Comparison of ENCODE assay signal across 1 cellular context in genomic region chr5:34656001-34656699, GRCh38.
TF ChIP-seq lines count a peak whose summit lies in the region.

RAI14 (plus strand) TSS chr5:34656328; CDS start chr5:34686920, 30,592 bp downstream.

TF ChIP-seq in K562, 482 proteins besides CTCF, POLR2A, EP300 and RAD21 (continued from another document and continues in another):
- TF ChIP-seq ZBTB40 (IDR thresholded peaks at IDR 0.05) (peak; percentile 77), ZBTB40 (CRISPR knock-in tag; IDR thresholded peaks at IDR 0.05) (no peak), BHLHE40 (IDR thresholded peaks at IDR 0.05; ENCODE audit: low read length) (peak; percentile 43; the same call in 1 of the 2 replicates), MIER1 (IDR thresholded peaks at IDR 0.05; ENCODE audit: low read depth) (no peak), RB1 (IDR thresholded peaks at IDR 0.05; ENCODE audit: low read depth) (peak; percentile 88), HMGXB4 (CRISPR knock-in tag; IDR thresholded peaks at IDR 0.05) (peak; percentile 45; the same call in 1 of the 2 replicates), UBTF (IDR thresholded peaks at IDR 0.05; ENCODE audit: borderline replicate concordance in 1 of 2, low read depth in 2 of 2, low read length in 2 of 2) (peak; percentile 79 to 83; a peak in 3 of 4 replicates), ZNF197 (CRISPR knock-in tag; IDR thresholded peaks at IDR 0.05; ENCODE audit: low read depth) (no peak), ZBTB33 (CRISPR knock-in tag; IDR thresholded peaks at IDR 0.05) (peak; percentile 19; the same call in 1 of the 2 replicates), NONO (IDR thresholded peaks at IDR 0.05; ENCODE audit: low read depth in 2 of 2, low read length in 1 of 2) (peak; percentile 86 to 89), CXXC5 (CRISPR knock-in tag; IDR thresholded peaks at IDR 0.05) (peak; percentile 90), DACH1 (IDR thresholded peaks at IDR 0.05; ENCODE audit: partially characterized antibody) (no peak), TBP (optimal IDR thresholded peaks at IDR 0.05; ENCODE audit: low read depth, low read length) (peak; percentile 19), ESRRA (IDR thresholded peaks at IDR 0.05; ENCODE audit: borderline replicate concordance, low read depth) (peak; percentile 54; the same call in 1 of the 2 replicates), SAP30 (IDR thresholded peaks at IDR 0.05; ENCODE audit: borderline replicate concordance, insufficient read depth, low read depth, low read length, poor library complexity, severe bottlenecking) (peak; percentile 63), TAF1 (IDR thresholded peaks at IDR 0.05; ENCODE audit: control insufficient read depth, extremely low read depth, insufficient read depth, low read length, severe bottlenecking) (peak; percentile 57), BCLAF1 (IDR thresholded peaks at IDR 0.05; ENCODE audit: borderline replicate concordance in 1 of 2, control insufficient read depth in 1 of 2, low read depth in 2 of 2, low read length in 1 of 2) (no peak), ILF3 (IDR thresholded peaks at IDR 0.05; ENCODE audit: borderline replicate concordance) (peak; percentile 16; the same call in 1 of the 2 replicates), CAMTA2 (CRISPR knock-in tag; conservative IDR thresholded peaks at IDR 0.05) (no peak), FIP1L1 (IDR thresholded peaks at IDR 0.05; ENCODE audit: low read depth, low read length, poor library complexity, severe bottlenecking) (peak; percentile 76), MTA3 (IDR thresholded peaks at IDR 0.05; ENCODE audit: borderline replicate concordance) (peak; percentile 46; the same call in 1 of the 2 replicates), CBX1 (IDR thresholded peaks at IDR 0.05; ENCODE audit: low read depth) (peak; percentile 34; the same call in 1 of the 2 replicates), U2AF1 (optimal IDR thresholded peaks at IDR 0.05; ENCODE audit: low read depth, low read length) (peak; percentile 78), ZBTB8A (IDR thresholded peaks at IDR 0.05; ENCODE audit: partially characterized antibody) (no peak)
- TF ChIP-seq, protein P1, sequence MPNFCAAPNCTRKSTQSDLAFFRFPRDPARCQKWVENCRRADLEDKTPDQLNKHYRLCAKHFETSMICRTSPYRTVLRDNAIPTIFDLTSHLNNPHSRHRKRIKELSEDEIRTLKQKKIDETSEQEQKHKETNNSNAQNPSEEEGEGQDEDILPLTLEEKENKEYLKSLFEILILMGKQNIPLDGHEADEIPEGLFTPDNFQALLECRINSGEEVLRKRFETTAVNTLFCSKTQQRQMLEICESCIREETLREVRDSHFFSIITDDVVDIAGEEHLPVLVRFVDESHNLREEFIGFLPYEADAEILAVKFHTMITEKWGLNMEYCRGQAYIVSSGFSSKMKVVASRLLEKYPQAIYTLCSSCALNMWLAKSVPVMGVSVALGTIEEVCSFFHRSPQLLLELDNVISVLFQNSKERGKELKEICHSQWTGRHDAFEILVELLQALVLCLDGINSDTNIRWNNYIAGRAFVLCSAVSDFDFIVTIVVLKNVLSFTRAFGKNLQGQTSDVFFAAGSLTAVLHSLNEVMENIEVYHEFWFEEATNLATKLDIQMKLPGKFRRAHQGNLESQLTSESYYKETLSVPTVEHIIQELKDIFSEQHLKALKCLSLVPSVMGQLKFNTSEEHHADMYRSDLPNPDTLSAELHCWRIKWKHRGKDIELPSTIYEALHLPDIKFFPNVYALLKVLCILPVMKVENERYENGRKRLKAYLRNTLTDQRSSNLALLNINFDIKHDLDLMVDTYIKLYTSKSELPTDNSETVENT (CRISPR knock-in tag; IDR thresholded peaks at IDR 0.05) = 0 out of 2 replicates have a peak, but pooled peaks have one; percentile 49
- TF ChIP-seq, protein P2, sequence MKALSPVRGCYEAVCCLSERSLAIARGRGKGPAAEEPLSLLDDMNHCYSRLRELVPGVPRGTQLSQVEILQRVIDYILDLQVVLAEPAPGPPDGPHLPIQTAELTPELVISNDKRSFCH (CRISPR knock-in tag; IDR thresholded peaks at IDR 0.05) = no peak
- TF ChIP-seq, protein P2 (tag; IDR thresholded peaks at IDR 0.05) = 0 out of 2 replicates have a peak, but pooled peaks have one; percentile 62
